1 cellular context compared by ENCODE assay signal in genomic region chr6:36302227-36302976, GRCh38.
A peak's percentile ranks its signal among the peaks of the same experiment; 100 is the strongest.
TF ChIP-seq lines count a peak whose summit lies in the region.

No MANE protein-coding gene starts in this region.

TF ChIP-seq in K562, 482 proteins besides CTCF, POLR2A, EP300 and RAD21 (continued from another document and continues in another):
- TF ChIP-seq, protein P1, sequence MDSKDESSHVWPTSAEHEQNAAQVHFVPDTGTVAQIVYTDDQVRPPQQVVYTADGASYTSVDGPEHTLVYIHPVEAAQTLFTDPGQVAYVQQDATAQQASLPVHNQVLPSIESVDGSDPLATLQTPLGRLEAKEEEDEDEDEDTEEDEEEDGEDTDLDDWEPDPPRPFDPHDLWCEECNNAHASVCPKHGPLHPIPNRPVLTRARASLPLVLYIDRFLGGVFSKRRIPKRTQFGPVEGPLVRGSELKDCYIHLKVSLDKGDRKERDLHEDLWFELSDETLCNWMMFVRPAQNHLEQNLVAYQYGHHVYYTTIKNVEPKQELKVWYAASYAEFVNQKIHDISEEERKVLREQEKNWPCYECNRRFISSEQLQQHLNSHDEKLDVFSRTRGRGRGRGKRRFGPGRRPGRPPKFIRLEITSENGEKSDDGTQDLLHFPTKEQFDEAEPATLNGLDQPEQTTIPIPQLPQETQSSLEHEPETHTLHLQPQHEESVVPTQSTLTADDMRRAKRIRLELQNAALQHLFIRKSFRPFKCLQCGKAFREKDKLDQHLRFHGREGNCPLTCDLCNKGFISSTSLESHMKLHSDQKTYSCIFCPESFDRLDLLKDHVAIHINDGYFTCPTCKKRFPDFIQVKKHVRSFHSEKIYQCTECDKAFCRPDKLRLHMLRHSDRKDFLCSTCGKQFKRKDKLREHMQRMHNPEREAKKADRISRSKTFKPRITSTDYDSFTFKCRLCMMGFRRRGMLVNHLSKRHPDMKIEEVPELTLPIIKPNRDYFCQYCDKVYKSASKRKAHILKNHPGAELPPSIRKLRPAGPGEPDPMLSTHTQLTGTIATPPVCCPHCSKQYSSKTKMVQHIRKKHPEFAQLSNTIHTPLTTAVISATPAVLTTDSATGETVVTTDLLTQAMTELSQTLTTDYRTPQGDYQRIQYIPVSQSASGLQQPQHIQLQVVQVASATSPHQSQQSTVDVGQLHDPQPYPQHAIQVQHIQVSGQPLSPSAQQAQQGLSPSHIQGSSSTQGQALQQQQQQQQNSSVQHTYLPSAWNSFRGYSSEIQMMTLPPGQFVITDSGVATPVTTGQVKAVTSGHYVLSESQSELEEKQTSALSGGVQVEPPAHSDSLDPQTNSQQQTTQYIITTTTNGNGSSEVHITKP (IDR thresholded peaks at IDR 0.05; ENCODE audit: partially characterized antibody): no peak
- TF ChIP-seq NFXL1 (CRISPR knock-in tag; IDR thresholded peaks at IDR 0.05) (no peak), BMI1 (IDR thresholded peaks at IDR 0.05; ENCODE audit: low read length) (peak; percentile 41; the same call in 1 of the 2 replicates), ESRRB (CRISPR knock-in tag; IDR thresholded peaks at IDR 0.05; ENCODE audit: borderline replicate concordance) (no peak), TEAD1 (CRISPR knock-in tag; IDR thresholded peaks at IDR 0.05) (peak in 1 of 2 experiments; percentile 44; a peak in 1 of 4 replicates), STAT5A (IDR thresholded peaks at IDR 0.05; ENCODE audit: borderline replicate concordance, low read length) (no peak), SAFB (IDR thresholded peaks at IDR 0.05; ENCODE audit: borderline replicate concordance, low read depth, low read length) (no peak), ZEB2 (IDR thresholded peaks at IDR 0.05) (no peak), SMC3 (conservative IDR thresholded peaks at IDR 0.05; ENCODE audit: insufficient read depth, low read depth, low read length) (peak; percentile 97), MCM5 (IDR thresholded peaks at IDR 0.05; ENCODE audit: low read depth) (no peak), ZNF778 (CRISPR knock-in tag; IDR thresholded peaks at IDR 0.05) (no peak), RBM14 (IDR thresholded peaks at IDR 0.05; ENCODE audit: borderline replicate concordance, insufficient read depth, low read depth, low read length) (no peak), TFAM (CRISPR knock-in tag; conservative IDR thresholded peaks at IDR 0.05) (no peak), EGR1 (conservative IDR thresholded peaks at IDR 0.05) (no peak), ZNF133 (CRISPR knock-in tag; IDR thresholded peaks at IDR 0.05) (no peak), ATF7 (IDR thresholded peaks at IDR 0.05) (no peak), SETDB1 (IDR thresholded peaks at IDR 0.05; ENCODE audit: low read length) (no peak), RB1 (IDR thresholded peaks at IDR 0.05; ENCODE audit: low read depth) (peak; percentile 84), PHF20 (IDR thresholded peaks at IDR 0.05; ENCODE audit: partially characterized antibody) (no peak), CREB5 (CRISPR knock-in tag; IDR thresholded peaks at IDR 0.05) (no peak), PRPF4 (IDR thresholded peaks at IDR 0.05; ENCODE audit: insufficient read depth, low read depth, low read length, poor library complexity, severe bottlenecking) (no peak), SMARCE1 (IDR thresholded peaks at IDR 0.05) (no peak), KLF1 (tag; IDR thresholded peaks at IDR 0.05) (no peak), ZKSCAN8 (CRISPR knock-in tag; IDR thresholded peaks at IDR 0.05) (no peak), GTF2E2 (tag; IDR thresholded peaks at IDR 0.05) (no peak), RBM17 (IDR thresholded peaks at IDR 0.05; ENCODE audit: borderline replicate concordance, low read depth, low read length) (no peak), JUN (IDR thresholded peaks at IDR 0.05; ENCODE audit: borderline replicate concordance, low read depth, low read length) (peak; percentile 30; the same call in 1 of the 2 replicates), JUN (CRISPR knock-in tag; IDR thresholded peaks at IDR 0.05; ENCODE audit: borderline replicate concordance) (no peak), MTA1 (IDR thresholded peaks at IDR 0.05; ENCODE audit: borderline replicate concordance) (no peak), DACH1 (IDR thresholded peaks at IDR 0.05; ENCODE audit: partially characterized antibody) (no peak), CBX3 (IDR thresholded peaks at IDR 0.05; ENCODE audit: borderline replicate concordance in 1 of 2, low read length in 2 of 2) (0 out of 3 replicates have a peak, but pooled peaks of 1 of the 2 experiments have one; percentile 81), SRSF7 (optimal IDR thresholded peaks at IDR 0.05; ENCODE audit: low read depth, low read length) (no peak), CCAR2 (IDR thresholded peaks at IDR 0.05; ENCODE audit: low read depth, low read length) (no peak), SP1 (CRISPR knock-in tag; IDR thresholded peaks at IDR 0.05) (peak; percentile 37; the same call in 1 of the 2 replicates), STAT5B (CRISPR knock-in tag; IDR thresholded peaks at IDR 0.05) (no peak), ETV6 (IDR thresholded peaks at IDR 0.05; ENCODE audit: borderline replicate concordance in 1 of 2, low read depth in 2 of 2, low read length in 1 of 2) (no peak), ETV6 (CRISPR knock-in tag; IDR thresholded peaks at IDR 0.05; ENCODE audit: borderline replicate concordance) (no peak), CTCFL (IDR thresholded peaks at IDR 0.05; ENCODE audit: borderline replicate concordance, insufficient read depth, low read depth, low read length, poor library complexity, severe bottlenecking) (peak; percentile 89), NCOR1 (IDR thresholded peaks at IDR 0.05) (no peak), ZNF274 (IDR thresholded peaks at IDR 0.05; ENCODE audit: borderline replicate concordance, low read depth, low read length) (no peak), HDAC6 (IDR thresholded peaks at IDR 0.05; ENCODE audit: low read depth, low read length) (no peak), DPF2 (IDR thresholded peaks at IDR 0.05) (0 out of 2 replicates have a peak, but pooled peaks have one; percentile 26), CHCHD3 (CRISPR knock-in tag; IDR thresholded peaks at IDR 0.05) (no peak), NFYB (IDR thresholded peaks at IDR 0.05; ENCODE audit: extremely low read depth, insufficient read length) (no peak), PHF8 (IDR thresholded peaks at IDR 0.05; ENCODE audit: borderline replicate concordance, low read length) (no peak), ZKSCAN1 (IDR thresholded peaks at IDR 0.05; ENCODE audit: low read depth, low read length) (peak; percentile 71), NFRKB (IDR thresholded peaks at IDR 0.05; ENCODE audit: low read depth) (no peak), IRF9 (tag; IDR thresholded peaks at IDR 0.05) (no peak), ZFP30 (CRISPR knock-in tag; IDR thresholded peaks at IDR 0.05; ENCODE audit: borderline replicate concordance) (no peak), HCFC1 (IDR thresholded peaks at IDR 0.05; ENCODE audit: low read depth, low read length) (peak; percentile 53; the same call in 1 of the 2 replicates), MIER1 (IDR thresholded peaks at IDR 0.05; ENCODE audit: low read depth) (no peak), BHLHE40 (IDR thresholded peaks at IDR 0.05; ENCODE audit: low read length) (peak; percentile 49; the same call in 1 of the 2 replicates)
- TF ChIP-seq, protein P2, sequence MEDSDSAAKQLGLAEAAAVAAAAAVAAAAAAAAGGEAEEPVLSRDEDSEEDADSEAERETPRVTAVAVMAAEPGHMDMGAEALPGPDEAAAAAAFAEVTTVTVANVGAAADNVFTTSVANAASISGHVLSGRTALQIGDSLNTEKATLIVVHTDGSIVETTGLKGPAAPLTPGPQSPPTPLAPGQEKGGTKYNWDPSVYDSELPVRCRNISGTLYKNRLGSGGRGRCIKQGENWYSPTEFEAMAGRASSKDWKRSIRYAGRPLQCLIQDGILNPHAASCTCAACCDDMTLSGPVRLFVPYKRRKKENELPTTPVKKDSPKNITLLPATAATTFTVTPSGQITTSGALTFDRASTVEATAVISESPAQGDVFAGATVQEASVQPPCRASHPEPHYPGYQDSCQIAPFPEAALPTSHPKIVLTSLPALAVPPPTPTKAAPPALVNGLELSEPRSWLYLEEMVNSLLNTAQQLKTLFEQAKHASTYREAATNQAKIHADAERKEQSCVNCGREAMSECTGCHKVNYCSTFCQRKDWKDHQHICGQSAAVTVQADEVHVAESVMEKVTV (CRISPR knock-in tag; IDR thresholded peaks at IDR 0.05): peak; percentile 51; the same call in 1 of the 2 replicates
- TF ChIP-seq, protein P3, sequence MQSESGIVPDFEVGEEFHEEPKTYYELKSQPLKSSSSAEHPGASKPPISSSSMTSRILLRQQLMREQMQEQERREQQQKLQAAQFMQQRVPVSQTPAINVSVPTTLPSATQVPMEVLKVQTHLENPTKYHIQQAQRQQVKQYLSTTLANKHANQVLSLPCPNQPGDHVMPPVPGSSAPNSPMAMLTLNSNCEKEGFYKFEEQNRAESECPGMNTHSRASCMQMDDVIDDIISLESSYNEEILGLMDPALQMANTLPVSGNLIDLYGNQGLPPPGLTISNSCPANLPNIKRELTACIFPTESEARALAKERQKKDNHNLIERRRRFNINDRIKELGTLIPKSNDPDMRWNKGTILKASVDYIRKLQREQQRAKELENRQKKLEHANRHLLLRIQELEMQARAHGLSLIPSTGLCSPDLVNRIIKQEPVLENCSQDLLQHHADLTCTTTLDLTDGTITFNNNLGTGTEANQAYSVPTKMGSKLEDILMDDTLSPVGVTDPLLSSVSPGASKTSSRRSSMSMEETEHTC (IDR thresholded peaks at IDR 0.05): no peak
- TF ChIP-seq, protein P4, sequence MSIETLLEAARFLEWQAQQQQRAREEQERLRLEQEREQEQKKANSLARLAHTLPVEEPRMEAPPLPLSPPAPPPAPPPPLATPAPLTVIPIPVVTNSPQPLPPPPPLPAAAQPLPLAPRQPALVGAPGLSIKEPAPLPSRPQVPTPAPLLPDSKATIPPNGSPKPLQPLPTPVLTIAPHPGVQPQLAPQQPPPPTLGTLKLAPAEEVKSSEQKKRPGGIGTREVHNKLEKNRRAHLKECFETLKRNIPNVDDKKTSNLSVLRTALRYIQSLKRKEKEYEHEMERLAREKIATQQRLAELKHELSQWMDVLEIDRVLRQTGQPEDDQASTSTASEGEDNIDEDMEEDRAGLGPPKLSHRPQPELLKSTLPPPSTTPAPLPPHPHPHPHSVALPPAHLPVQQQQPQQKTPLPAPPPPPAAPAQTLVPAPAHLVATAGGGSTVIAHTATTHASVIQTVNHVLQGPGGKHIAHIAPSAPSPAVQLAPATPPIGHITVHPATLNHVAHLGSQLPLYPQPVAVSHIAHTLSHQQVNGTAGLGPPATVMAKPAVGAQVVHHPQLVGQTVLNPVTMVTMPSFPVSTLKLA (conservative IDR thresholded peaks at IDR 0.05): no peak
- TF ChIP-seq, protein P5, sequence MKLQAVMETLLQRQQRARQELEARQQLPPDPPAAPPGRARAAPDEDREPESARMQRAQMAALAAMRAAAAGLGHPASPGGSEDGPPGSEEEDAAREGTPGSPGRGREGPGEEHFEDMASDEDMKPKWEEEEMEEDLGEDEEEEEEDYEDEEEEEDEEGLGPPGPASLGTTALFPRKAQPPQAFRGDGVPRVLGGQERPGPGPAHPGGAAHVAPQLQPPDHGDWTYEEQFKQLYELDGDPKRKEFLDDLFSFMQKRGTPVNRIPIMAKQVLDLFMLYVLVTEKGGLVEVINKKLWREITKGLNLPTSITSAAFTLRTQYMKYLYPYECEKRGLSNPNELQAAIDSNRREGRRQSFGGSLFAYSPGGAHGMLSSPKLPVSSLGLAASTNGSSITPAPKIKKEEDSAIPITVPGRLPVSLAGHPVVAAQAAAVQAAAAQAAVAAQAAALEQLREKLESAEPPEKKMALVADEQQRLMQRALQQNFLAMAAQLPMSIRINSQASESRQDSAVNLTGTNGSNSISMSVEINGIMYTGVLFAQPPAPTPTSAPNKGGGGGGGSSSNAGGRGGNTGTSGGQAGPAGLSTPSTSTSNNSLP (IDR thresholded peaks at IDR 0.05; ENCODE audit: borderline replicate concordance, low read depth, low read length): 0 out of 2 replicates have a peak, but pooled peaks have one; percentile 32
